ENCODE assay signal across 1 cellular context in genomic region chr11:59173964-59174663, GRCh38.
TF ChIP-seq lines count a peak whose summit lies in the region.

No MANE protein-coding gene starts in this region.

TF ChIP-seq in HepG2, 621 proteins besides CTCF, POLR2A, EP300 and RAD21 (continued from another document and continues in another):
- TF ChIP-seq, protein P1, sequence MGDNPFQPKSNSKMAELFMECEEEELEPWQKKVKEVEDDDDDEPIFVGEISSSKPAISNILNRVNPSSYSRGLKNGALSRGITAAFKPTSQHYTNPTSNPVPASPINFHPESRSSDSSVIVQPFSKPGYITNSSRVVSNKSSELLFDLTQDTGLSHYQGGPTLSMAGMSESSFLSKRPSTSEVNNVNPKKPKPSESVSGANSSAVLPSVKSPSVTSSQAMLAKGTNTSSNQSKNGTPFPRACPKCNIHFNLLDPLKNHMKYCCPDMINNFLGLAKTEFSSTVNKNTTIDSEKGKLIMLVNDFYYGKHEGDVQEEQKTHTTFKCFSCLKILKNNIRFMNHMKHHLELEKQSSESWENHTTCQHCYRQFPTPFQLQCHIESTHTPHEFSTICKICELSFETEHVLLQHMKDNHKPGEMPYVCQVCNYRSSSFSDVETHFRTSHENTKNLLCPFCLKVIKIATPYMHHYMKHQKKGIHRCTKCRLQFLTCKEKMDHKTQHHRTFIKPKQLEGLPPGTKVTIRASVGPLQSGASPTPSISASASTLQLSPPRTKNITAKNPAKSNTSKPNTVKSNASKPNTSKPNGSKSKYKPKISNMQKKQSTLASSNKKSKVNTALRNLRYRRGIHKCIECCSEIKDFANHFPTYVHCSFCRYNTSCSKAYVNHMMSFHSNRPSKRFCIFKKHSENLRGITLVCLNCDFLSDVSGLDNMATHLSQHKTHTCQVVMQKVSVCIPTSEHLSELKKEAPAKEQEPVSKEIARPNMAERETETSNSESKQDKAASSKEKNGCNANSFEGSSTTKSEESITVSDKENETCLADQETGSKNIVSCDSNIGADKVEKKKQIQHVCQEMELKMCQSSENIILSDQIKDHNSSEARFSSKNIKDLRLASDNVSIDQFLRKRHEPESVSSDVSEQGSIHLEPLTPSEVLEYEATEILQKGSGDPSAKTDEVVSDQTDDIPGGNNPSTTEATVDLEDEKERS (CRISPR knock-in tag; IDR thresholded peaks at IDR 0.05): no peak
- TF ChIP-seq CSRNP2 (CRISPR knock-in tag; conservative IDR thresholded peaks at IDR 0.05; ENCODE audit: low read depth) (no peak), MYNN (CRISPR knock-in tag; IDR thresholded peaks at IDR 0.05; ENCODE audit: low read depth) (no peak), GLMP (CRISPR knock-in tag; IDR thresholded peaks at IDR 0.05; ENCODE audit: borderline replicate concordance) (no peak), MED1 (CRISPR knock-in tag; IDR thresholded peaks at IDR 0.05) (no peak), NAIF1 (CRISPR knock-in tag; IDR thresholded peaks at IDR 0.05; ENCODE audit: borderline replicate concordance) (no peak), ATF2 (CRISPR knock-in tag; IDR thresholded peaks at IDR 0.05) (0 out of 2 replicates have a peak, but pooled peaks have one; percentile 21), SMAD1 (CRISPR knock-in tag; IDR thresholded peaks at IDR 0.05; ENCODE audit: borderline replicate concordance, low read depth) (no peak), BRD4 (CRISPR knock-in tag; IDR thresholded peaks at IDR 0.05) (no peak), MXD4 (CRISPR knock-in tag; IDR thresholded peaks at IDR 0.05) (no peak), ZNF256 (CRISPR knock-in tag; conservative IDR thresholded peaks at IDR 0.05) (no peak), ZNF207 (IDR thresholded peaks at IDR 0.05; ENCODE audit: borderline replicate concordance) (no peak), ZMYM2 (CRISPR knock-in tag; IDR thresholded peaks at IDR 0.05) (no peak), KDM2A (CRISPR knock-in tag; IDR thresholded peaks at IDR 0.05; ENCODE audit: borderline replicate concordance, low read depth) (peak; percentile 40; the same call in 1 of the 2 replicates), DMAP1 (CRISPR knock-in tag; IDR thresholded peaks at IDR 0.05) (peak; percentile 63), ZEB1 (IDR thresholded peaks at IDR 0.05; ENCODE audit: insufficient replicate concordance, low read depth) (peak; percentile 93), ZBTB37 (CRISPR knock-in tag; IDR thresholded peaks at IDR 0.05) (no peak), CHD2 (IDR thresholded peaks at IDR 0.05; ENCODE audit: low read depth, low read length) (no peak), TBL1XR1 (IDR thresholded peaks at IDR 0.05; ENCODE audit: borderline replicate concordance, low read length, partially characterized antibody) (no peak), ZNF547 (CRISPR knock-in tag; IDR thresholded peaks at IDR 0.05) (no peak), ZNF792 (CRISPR knock-in tag; IDR thresholded peaks at IDR 0.05) (0 out of 2 replicates have a peak, but pooled peaks have one; percentile 24), NR0B2 (CRISPR knock-in tag; IDR thresholded peaks at IDR 0.05) (no peak), HOXA3 (CRISPR knock-in tag; IDR thresholded peaks at IDR 0.05) (peak; percentile 36; the same call in 1 of the 2 replicates), PPARG (CRISPR knock-in tag; conservative IDR thresholded peaks at IDR 0.05) (peak; percentile 99), ZXDC (CRISPR knock-in tag; IDR thresholded peaks at IDR 0.05) (0 out of 2 replicates have a peak, but pooled peaks have one; percentile 31), HMG20B (CRISPR knock-in tag; conservative IDR thresholded peaks at IDR 0.05) (peak; percentile 89), TBP (CRISPR knock-in tag; IDR thresholded peaks at IDR 0.05) (no peak), RFXAP (CRISPR knock-in tag; IDR thresholded peaks at IDR 0.05; ENCODE audit: borderline replicate concordance) (no peak), ZNF879 (CRISPR knock-in tag; IDR thresholded peaks at IDR 0.05) (no peak), ZNF788 (CRISPR knock-in tag; IDR thresholded peaks at IDR 0.05; ENCODE audit: borderline replicate concordance) (peak; percentile 50; the same call in 1 of the 2 replicates), PCBP2 (optimal IDR thresholded peaks at IDR 0.05; ENCODE audit: low read depth, low read length, poor library complexity, severe bottlenecking) (no peak), ATF6 (CRISPR knock-in tag; conservative IDR thresholded peaks at IDR 0.05) (no peak), FOXK2 (IDR thresholded peaks at IDR 0.05) (no peak)
- TF ChIP-seq, protein P2, sequence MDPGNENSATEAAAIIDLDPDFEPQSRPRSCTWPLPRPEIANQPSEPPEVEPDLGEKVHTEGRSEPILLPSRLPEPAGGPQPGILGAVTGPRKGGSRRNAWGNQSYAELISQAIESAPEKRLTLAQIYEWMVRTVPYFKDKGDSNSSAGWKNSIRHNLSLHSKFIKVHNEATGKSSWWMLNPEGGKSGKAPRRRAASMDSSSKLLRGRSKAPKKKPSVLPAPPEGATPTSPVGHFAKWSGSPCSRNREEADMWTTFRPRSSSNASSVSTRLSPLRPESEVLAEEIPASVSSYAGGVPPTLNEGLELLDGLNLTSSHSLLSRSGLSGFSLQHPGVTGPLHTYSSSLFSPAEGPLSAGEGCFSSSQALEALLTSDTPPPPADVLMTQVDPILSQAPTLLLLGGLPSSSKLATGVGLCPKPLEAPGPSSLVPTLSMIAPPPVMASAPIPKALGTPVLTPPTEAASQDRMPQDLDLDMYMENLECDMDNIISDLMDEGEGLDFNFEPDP (CRISPR knock-in tag; conservative IDR thresholded peaks at IDR 0.05): no peak
- TF ChIP-seq, protein P3, sequence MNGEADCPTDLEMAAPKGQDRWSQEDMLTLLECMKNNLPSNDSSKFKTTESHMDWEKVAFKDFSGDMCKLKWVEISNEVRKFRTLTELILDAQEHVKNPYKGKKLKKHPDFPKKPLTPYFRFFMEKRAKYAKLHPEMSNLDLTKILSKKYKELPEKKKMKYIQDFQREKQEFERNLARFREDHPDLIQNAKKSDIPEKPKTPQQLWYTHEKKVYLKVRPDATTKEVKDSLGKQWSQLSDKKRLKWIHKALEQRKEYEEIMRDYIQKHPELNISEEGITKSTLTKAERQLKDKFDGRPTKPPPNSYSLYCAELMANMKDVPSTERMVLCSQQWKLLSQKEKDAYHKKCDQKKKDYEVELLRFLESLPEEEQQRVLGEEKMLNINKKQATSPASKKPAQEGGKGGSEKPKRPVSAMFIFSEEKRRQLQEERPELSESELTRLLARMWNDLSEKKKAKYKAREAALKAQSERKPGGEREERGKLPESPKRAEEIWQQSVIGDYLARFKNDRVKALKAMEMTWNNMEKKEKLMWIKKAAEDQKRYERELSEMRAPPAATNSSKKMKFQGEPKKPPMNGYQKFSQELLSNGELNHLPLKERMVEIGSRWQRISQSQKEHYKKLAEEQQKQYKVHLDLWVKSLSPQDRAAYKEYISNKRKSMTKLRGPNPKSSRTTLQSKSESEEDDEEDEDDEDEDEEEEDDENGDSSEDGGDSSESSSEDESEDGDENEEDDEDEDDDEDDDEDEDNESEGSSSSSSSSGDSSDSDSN (CRISPR knock-in tag; IDR thresholded peaks at IDR 0.05): no peak
- TF ChIP-seq, protein P4, sequence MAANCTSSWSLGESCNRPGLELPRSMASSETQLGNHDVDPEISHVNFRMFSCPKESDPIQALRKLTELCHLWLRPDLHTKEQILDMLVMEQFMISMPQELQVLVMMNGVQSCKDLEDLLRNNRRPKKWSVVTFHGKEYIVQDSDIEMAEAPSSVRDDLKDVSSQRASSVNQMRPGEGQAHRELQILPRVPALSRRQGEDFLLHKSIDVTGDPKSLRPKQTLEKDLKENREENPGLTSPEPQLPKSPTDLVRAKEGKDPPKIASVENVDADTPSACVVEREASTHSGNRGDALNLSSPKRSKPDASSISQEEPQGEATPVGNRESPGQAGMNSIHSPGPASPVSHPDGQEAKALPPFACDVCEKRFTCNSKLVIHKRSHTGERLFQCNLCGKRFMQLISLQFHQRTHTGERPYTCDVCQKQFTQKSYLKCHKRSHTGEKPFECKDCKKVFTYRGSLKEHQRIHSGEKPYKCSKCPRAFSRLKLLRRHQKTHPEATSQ (CRISPR knock-in tag; IDR thresholded peaks at IDR 0.05; ENCODE audit: borderline replicate concordance): peak; percentile 63; the same call in 1 of the 2 replicates
- TF ChIP-seq, protein P5, sequence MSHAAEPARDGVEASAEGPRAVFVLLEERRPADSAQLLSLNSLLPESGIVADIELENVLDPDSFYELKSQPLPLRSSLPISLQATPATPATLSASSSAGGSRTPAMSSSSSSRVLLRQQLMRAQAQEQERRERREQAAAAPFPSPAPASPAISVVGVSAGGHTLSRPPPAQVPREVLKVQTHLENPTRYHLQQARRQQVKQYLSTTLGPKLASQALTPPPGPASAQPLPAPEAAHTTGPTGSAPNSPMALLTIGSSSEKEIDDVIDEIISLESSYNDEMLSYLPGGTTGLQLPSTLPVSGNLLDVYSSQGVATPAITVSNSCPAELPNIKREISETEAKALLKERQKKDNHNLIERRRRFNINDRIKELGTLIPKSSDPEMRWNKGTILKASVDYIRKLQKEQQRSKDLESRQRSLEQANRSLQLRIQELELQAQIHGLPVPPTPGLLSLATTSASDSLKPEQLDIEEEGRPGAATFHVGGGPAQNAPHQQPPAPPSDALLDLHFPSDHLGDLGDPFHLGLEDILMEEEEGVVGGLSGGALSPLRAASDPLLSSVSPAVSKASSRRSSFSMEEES (CRISPR knock-in tag; IDR thresholded peaks at IDR 0.05): no peak
